8 cellular contexts compared by ENCODE assay signal in the genomic region with DNA sequence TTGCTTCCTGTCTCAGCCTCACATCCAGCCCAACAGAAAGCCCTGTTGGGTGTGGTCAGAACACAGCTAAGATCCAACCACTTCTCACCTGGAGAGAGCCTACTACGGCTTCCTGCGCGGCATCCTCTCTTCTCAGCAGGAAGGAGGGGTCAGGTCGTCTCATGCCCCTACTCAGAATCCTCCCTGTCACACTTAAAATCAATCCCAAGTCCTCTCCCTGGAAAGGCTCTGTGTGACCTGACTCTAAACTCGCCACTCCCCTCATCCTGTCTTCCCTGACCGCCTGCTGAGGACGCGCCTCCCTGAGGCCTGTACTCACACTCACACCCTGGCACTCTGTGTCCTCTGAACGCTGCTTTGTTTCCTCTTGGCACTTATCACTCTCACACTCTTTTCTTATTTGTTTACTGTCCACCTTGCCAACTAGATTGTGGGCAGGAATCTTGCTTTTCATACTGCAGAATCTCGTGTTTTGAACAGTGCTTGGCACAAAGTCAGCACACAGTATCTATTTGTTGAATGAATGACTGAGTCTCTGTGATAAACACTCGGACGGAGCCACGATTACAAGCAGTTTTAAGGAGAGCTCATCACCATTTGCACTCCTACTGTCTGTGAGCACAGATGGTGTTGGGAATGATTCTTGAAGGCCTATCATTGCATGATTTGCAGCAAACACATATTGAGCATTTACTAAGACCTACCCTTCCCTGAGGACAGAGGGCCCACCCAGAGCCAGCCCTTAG. TPM values are rescaled to one million over a fixed set of nuclear protein-coding genes. Genes with fewer than 3 reads are reported as not detected.
DNase-seq lines count a peak whose midpoint lies in the region; ATAC-seq and TF ChIP-seq lines count a peak whose summit lies in the region.
"Had no signal": no experiment of that assay in that cellular context is flagged by ENCODE, and none has a peak within 500 bp of the region (broad histone marks: within the 10 kb centered on the region; RNA-seq: fewer than 3 reads in every experiment).

No MANE protein-coding gene starts in this region.

- intact Hi-C loops in IMR-90 (cut with micrococcal nuclease), result no loop called here
- intact Hi-C loops in Right ventricle myocardium superior (cut with DNase I), result no loop called here

- WGBS in IMR-90 (ENCODE audit: extremely low coverage in 2 of 2, insufficient read length in 1 of 2), 2 experiments, result 24% methylated on average over 2 of the region's 13 CpGs; no CpG with 5 or more reads in 1 of the 2 experiments
- WGBS in trophoblast cell (ENCODE audit: extremely low coverage, insufficient coverage, insufficient read length), result no CpG with 5 or more reads among the region's 13 CpGs
- 69% methylated on average over 13 of the region's 13 CpGs for WGBS in hepatocyte (ENCODE audit: low lambda C conversion rate, missing lambda C conversion rate)

- no peak overlapping the region for H3K27ac ChIP-seq in IMR-90 (ENCODE audit: insufficient read depth, low read length)
- H3K27ac ChIP-seq in trophoblast cell (ENCODE audit: low read depth, low read length), result no peak overlapping the region
- H3K27ac ChIP-seq in hepatocyte, result no peak overlapping the region

- in situ Hi-C loops in IMR-90 (cut with MboI; ENCODE audit: low sequenced_read_pairs), result no loop called here

- H4K91ac ChIP-seq in IMR-90 (ENCODE audit: insufficient read depth, low read depth, low read length) (no peak overlapping the region), trophoblast cell (ENCODE audit: low read depth, low read length) (no peak overlapping the region)

- H3K56ac ChIP-seq in IMR-90 (ENCODE audit: extremely low read depth, insufficient read depth, low read length), result no peak overlapping the region

- H2BK12ac ChIP-seq in trophoblast cell (ENCODE audit: low read length), result no peak overlapping the region

- no peak overlapping the region for H4K5ac ChIP-seq in IMR-90 (ENCODE audit: low read depth, low read length)

- H3K9me3 ChIP-seq in IMR-90 (ENCODE audit: control insufficient read depth, insufficient read depth, low read length), result no peaks in the 10 kb centered on the region
- no peaks in the 10 kb centered on the region for H3K9me3 ChIP-seq in trophoblast cell (ENCODE audit: insufficient read depth, low read depth, low read length)
- no peaks in the 10 kb centered on the region for H3K9me3 ChIP-seq in hepatocyte (ENCODE audit: low read depth)

- no peak overlapping the region for H3K9ac ChIP-seq in IMR-90 (ENCODE audit: low read depth, low read length)
- H3K9ac ChIP-seq in trophoblast cell (ENCODE audit: low read length), result no peak overlapping the region

- peak overlapping the region; percentile 60 for H2AFZ ChIP-seq in IMR-90 (replicated peaks; ENCODE audit: low read length, poor library complexity)
- peak overlapping the region; percentile 23 for H2AFZ ChIP-seq in trophoblast cell (ENCODE audit: insufficient read depth, low read length, poor library complexity)
- no peak overlapping the region for H2AFZ ChIP-seq in hepatocyte

- H3K4me2 ChIP-seq in IMR-90 (ENCODE audit: low read depth, low read length) (no peak overlapping the region), trophoblast cell (ENCODE audit: low read length) (no peak overlapping the region), hepatocyte (no peak overlapping the region)

- H3K4me1 ChIP-seq in IMR-90 (ENCODE audit: control insufficient read depth, insufficient read depth, low read length), result no peaks in the 10 kb centered on the region; the same call in 1 of the 2 replicates
- peaks cover 0 to 4% of the 10 kb centered on the region in 2 experiments for H3K4me1 ChIP-seq in trophoblast cell (ENCODE audit: control insufficient read depth in 1 of 2, insufficient read depth in 2 of 2, low read length in 2 of 2)
- H3K4me1 ChIP-seq in hepatocyte (ENCODE audit: insufficient read depth), result no peaks in the 10 kb centered on the region

- no peaks in the 10 kb centered on the region for H3K27me3 ChIP-seq in IMR-90 (ENCODE audit: control insufficient read depth, insufficient read depth, low read length)
- H3K27me3 ChIP-seq in trophoblast cell (ENCODE audit: insufficient read depth, low read length), result no peaks in the 10 kb centered on the region
- H3K27me3 ChIP-seq in hepatocyte, result no peaks in the 10 kb centered on the region

- no peaks in the 10 kb centered on the region for H4K20me1 ChIP-seq in IMR-90 (ENCODE audit: insufficient read depth, low read length)
- no peaks in the 10 kb centered on the region for H4K20me1 ChIP-seq in hepatocyte (ENCODE audit: insufficient read depth, poor library complexity, severe bottlenecking)

- H3K4me3 ChIP-seq in IMR-90 (ENCODE audit: insufficient read depth, low read depth, low read length), result no peak overlapping the region
- no peak overlapping the region for H3K4me3 ChIP-seq in trophoblast cell (ENCODE audit: low read depth, low read length)
- H3K4me3 ChIP-seq in hepatocyte, result no peak overlapping the region

- H3K18ac ChIP-seq in IMR-90 (ENCODE audit: low read depth, low read length) (no peak overlapping the region), trophoblast cell (ENCODE audit: low read length) (no peak overlapping the region)

- no peak overlapping the region for H2BK120ac ChIP-seq in IMR-90 (ENCODE audit: low read depth, low read length)
- H2BK120ac ChIP-seq in trophoblast cell (ENCODE audit: insufficient read depth, low read length, poor library complexity), result no peak overlapping the region

- no peak overlapping the region for H2BK15ac ChIP-seq in IMR-90 (ENCODE audit: low read depth, low read length)

- dilution Hi-C loops in IMR-90 (cut with HindIII; ENCODE audit: low sequenced_read_pairs, unreplicated experiment), result no loop called here

- no peak overlapping the region for H3K14ac ChIP-seq in IMR-90 (replicated peaks; ENCODE audit: low read depth, low read length)
- H3K14ac ChIP-seq in trophoblast cell (ENCODE audit: low read length), result no peak overlapping the region

- no peak overlapping the region for H2BK5ac ChIP-seq in IMR-90 (ENCODE audit: low read depth, low read length, poor library complexity, severe bottlenecking)
- H2BK5ac ChIP-seq in trophoblast cell (ENCODE audit: low read depth, low read length, poor library complexity), result no peak overlapping the region

- POLR2A ChIA-PET in IMR-90 (lab: Charles Lee; ENCODE audit: unreplicated experiment), result no interaction called here

- H4K12ac ChIP-seq in trophoblast cell (ENCODE audit: low read depth, low read length), result no peak overlapping the region

- H3K9me1 ChIP-seq in IMR-90 (ENCODE audit: insufficient read depth, low read length), result no peaks in the 10 kb centered on the region

- no peak overlapping the region for H2BK20ac ChIP-seq in IMR-90 (ENCODE audit: low read depth, low read length)

- no peaks in the 10 kb centered on the region for H3K36me3 ChIP-seq in IMR-90 (ENCODE audit: control insufficient read depth, insufficient read depth, low read length)
- no peaks in the 10 kb centered on the region for H3K36me3 ChIP-seq in trophoblast cell (ENCODE audit: control insufficient read depth in 1 of 2, insufficient read depth in 2 of 2, low read length in 2 of 2)
- no peaks in the 10 kb centered on the region for H3K36me3 ChIP-seq in hepatocyte (replicated peaks; ENCODE audit: insufficient read depth, low read depth)

- no peak overlapping the region for H2AK9ac ChIP-seq in IMR-90 (replicated peaks; ENCODE audit: low read depth, low read length, poor library complexity)

- no peaks in the 10 kb centered on the region for H3K79me1 ChIP-seq in IMR-90 (ENCODE audit: low read depth in 1 of 2, low read length in 2 of 2)
- no peaks in the 10 kb centered on the region for H3K79me1 ChIP-seq in trophoblast cell (ENCODE audit: low read length)

- no peak overlapping the region for H3K23ac ChIP-seq in IMR-90 (ENCODE audit: low read depth, low read length)
- no peak overlapping the region for H3K23ac ChIP-seq in trophoblast cell (ENCODE audit: low read length)

- H3K9me2 ChIP-seq in hepatocyte (replicated peaks; ENCODE audit: insufficient read depth), result no peaks in the 10 kb centered on the region

- TF ChIP-seq CTCF in IMR-90 (conservative IDR thresholded peaks at IDR 0.05; ENCODE audit: low read depth, low read length) (no peak), hepatocyte (IDR thresholded peaks at IDR 0.05; ENCODE audit: poor library complexity) (no peak)

- no peak for TF ChIP-seq POLR2A in IMR-90 (IDR thresholded peaks at IDR 0.05; ENCODE audit: low read depth, low read length)

- H3K79me2 ChIP-seq in trophoblast cell (ENCODE audit: control insufficient read depth, insufficient read depth, low read length, poor library complexity) (no peaks in the 10 kb centered on the region), hepatocyte (no peaks in the 10 kb centered on the region)

- H3K4ac ChIP-seq in IMR-90 (ENCODE audit: low read depth, low read length) (no peak overlapping the region), trophoblast cell (ENCODE audit: low read depth, low read length) (no peak overlapping the region)

- DNase-seq in IMR-90 (no peak), SK-N-DZ (ENCODE audit: low spot score) (peak; percentile 54), Right ventricle myocardium superior (no peak), trophoblast cell (no peak), hepatocyte (ENCODE audit: low spot score) (no peak), AG08396 (ENCODE audit: low spot score) (no peak)
- DNase-seq: effector memory CD4-positive, alpha-beta T cell had no signal

- H4K8ac ChIP-seq in IMR-90 (ENCODE audit: low read depth in 2 of 2, low read length in 2 of 2) (no peak overlapping the region), trophoblast cell (ENCODE audit: low read depth, low read length) (no peak overlapping the region)

- no peak for TF ChIP-seq RAD21 in IMR-90 (IDR thresholded peaks at IDR 0.05; ENCODE audit: low read length)

- BruUV-seq in IMR-90 (replicated peaks; lab: Mats Ljungman, UMichigan), result no TSS peak

- CTCF ChIA-PET in IMR-90 (lab: Yijun Ruan, JAX), result interaction anchor here (0.5 to 1.4 kb wide), 2 partner anchors 36 to 131 kb away, joined by 3 to 7 read pairs; no protein-coding TSS in a partner anchor

- no peak overlapping the region for H2AK5ac ChIP-seq in IMR-90 (ENCODE audit: low read depth, low read length)
- H2AK5ac ChIP-seq in trophoblast cell (ENCODE audit: low read length), result no peak overlapping the region

- ATAC-seq in IMR-90 (ENCODE audit: low read depth), result peak; percentile 63
- peak; percentile 91 for ATAC-seq in Right ventricle myocardium superior (ENCODE audit: poor library complexity)
- no peak for ATAC-seq in HG02588 (IDR thresholded peaks at IDR 0.05; ENCODE audit: unreplicated experiment)

RNA-seq across cellular contexts. Expression of a gene that starts 18.7 kb away (rescaled TPM):
- 74.0 and 90.3 TPM in 2 replicates for total RNA-seq in IMR-90 (2012; rRNA removed)
- polyA plus RNA-seq in IMR-90 (2012; rRNA removed), result 93.1 and 96.6 TPM in 2 replicates
- 60.5 and 63.1 TPM in 2 replicates for polyA plus RNA-seq in IMR-90 (2012; cell fraction: cytosol; rRNA removed)
- 30.9 and 74.4 TPM in 2 replicates for polyA plus RNA-seq in IMR-90 (2012; cell fraction: nucleus; rRNA removed; ENCODE audit: low replicate concordance)
- 235 and 276 TPM in 2 replicates for polyA plus RNA-seq in SK-N-DZ (2014; cell fraction: cytosol; rRNA removed)
- polyA plus RNA-seq in SK-N-DZ (2014; cell fraction: nucleus; rRNA removed), result 196 and 215 TPM in 2 replicates
- total RNA-seq in Right ventricle myocardium superior, result 55.9 TPM
- polyA plus RNA-seq in trophoblast cell (2013), result 126 and 142 TPM in 2 replicates
- total RNA-seq in hepatocyte, result 130 and 134 TPM in 2 replicates
- polyA plus RNA-seq in hepatocyte, result 198 and 202 TPM in 2 replicates

RNA-seq across cellular contexts. Expression of a gene that starts 21.8 kb away (rescaled TPM):
- total RNA-seq in IMR-90 (2012; rRNA removed) (not detected in 2 replicates), Right ventricle myocardium superior (0.32 TPM), hepatocyte (not detected in 2 replicates)
- polyA plus RNA-seq in IMR-90 (2012; rRNA removed) (0.03 TPM in 1 of 2 replicates, not detected in the other), hepatocyte (0.15 TPM in 1 of 2 replicates, not detected in the other)
- polyA plus RNA-seq in IMR-90 (2012; cell fraction: cytosol; rRNA removed), result 0.02 TPM in 1 of 2 replicates, not detected in the other
- polyA plus RNA-seq in IMR-90 (2012; cell fraction: nucleus; rRNA removed; ENCODE audit: low replicate concordance), result 0.03 and 0.07 TPM in 2 replicates
- 0.66 and 0.96 TPM in 2 replicates for polyA plus RNA-seq in SK-N-DZ (2014; cell fraction: cytosol; rRNA removed)
- 0.11 and 0.74 TPM in 2 replicates for polyA plus RNA-seq in SK-N-DZ (2014; cell fraction: nucleus; rRNA removed)
- 0.03 TPM in 2 replicates for polyA plus RNA-seq in trophoblast cell (2013)

RNA-seq across cellular contexts. Expression of a gene that starts 50.8 kb away (rescaled TPM):
- total RNA-seq in IMR-90 (2012; rRNA removed) (9.7 and 10.6 TPM in 2 replicates), Right ventricle myocardium superior (4.7 TPM), hepatocyte (27.0 and 30.6 TPM in 2 replicates)
- polyA plus RNA-seq in IMR-90 (2012; rRNA removed) (11.6 and 12.7 TPM in 2 replicates), hepatocyte (32.4 and 38.5 TPM in 2 replicates)
- 7.5 and 9.7 TPM in 2 replicates for polyA plus RNA-seq in IMR-90 (2012; cell fraction: cytosol; rRNA removed)
- 9.9 and 15.1 TPM in 2 replicates for polyA plus RNA-seq in IMR-90 (2012; cell fraction: nucleus; rRNA removed; ENCODE audit: low replicate concordance)
- polyA plus RNA-seq in SK-N-DZ (2014; cell fraction: cytosol; rRNA removed), result 45.7 and 49.8 TPM in 2 replicates
- 22.3 and 29.7 TPM in 2 replicates for polyA plus RNA-seq in SK-N-DZ (2014; cell fraction: nucleus; rRNA removed)
- 23.0 and 25.3 TPM in 2 replicates for polyA plus RNA-seq in trophoblast cell (2013)
